1 cellular context compared by ENCODE assay signal in the genomic region with DNA sequence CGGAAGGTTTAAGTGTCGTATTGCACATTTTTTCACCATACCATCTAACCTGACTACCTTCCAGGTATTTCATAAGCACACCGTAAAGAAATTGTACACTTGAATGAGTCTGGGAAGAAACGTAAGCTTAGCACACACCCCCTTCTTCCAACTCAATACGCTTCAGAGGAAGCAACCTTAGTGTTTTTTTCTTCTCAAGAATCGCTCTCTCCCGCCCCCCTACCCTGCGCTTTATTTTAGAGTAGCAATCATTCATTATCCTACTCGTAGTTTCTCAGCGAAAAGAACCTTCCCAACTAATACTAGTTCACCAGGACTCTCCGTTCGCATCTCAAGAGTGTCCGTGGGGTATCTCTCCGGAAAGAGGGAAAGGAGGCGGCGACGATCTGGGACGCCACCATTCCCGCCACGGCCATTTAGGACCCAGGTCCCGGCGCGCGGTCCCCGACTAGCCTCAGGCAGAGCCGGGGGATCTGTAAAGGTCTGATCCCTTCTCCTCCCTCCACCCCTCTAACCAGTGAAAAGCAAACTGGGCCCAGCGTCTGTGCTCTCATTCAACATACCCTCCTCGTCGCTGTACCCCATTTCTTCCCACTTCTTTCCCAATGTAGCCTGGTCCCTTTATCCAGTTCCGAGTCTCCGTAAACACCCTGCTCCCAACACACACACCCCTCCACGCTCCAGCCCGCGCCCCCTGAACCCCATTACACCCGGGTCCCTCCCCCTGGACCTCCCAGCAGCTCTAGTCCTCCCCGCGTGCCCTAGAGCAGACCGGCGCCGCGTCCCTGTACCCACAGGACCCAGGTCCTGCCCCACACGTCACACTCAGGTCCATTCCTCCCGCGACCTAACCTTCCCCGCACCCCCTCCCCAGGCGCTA.
TF ChIP-seq lines count a peak whose summit lies in the region.

No MANE protein-coding gene starts in this region.

TF ChIP-seq in K562, 482 proteins besides CTCF, POLR2A, EP300 and RAD21 (continued from another document and continues in another):
- TF ChIP-seq, protein P1, sequence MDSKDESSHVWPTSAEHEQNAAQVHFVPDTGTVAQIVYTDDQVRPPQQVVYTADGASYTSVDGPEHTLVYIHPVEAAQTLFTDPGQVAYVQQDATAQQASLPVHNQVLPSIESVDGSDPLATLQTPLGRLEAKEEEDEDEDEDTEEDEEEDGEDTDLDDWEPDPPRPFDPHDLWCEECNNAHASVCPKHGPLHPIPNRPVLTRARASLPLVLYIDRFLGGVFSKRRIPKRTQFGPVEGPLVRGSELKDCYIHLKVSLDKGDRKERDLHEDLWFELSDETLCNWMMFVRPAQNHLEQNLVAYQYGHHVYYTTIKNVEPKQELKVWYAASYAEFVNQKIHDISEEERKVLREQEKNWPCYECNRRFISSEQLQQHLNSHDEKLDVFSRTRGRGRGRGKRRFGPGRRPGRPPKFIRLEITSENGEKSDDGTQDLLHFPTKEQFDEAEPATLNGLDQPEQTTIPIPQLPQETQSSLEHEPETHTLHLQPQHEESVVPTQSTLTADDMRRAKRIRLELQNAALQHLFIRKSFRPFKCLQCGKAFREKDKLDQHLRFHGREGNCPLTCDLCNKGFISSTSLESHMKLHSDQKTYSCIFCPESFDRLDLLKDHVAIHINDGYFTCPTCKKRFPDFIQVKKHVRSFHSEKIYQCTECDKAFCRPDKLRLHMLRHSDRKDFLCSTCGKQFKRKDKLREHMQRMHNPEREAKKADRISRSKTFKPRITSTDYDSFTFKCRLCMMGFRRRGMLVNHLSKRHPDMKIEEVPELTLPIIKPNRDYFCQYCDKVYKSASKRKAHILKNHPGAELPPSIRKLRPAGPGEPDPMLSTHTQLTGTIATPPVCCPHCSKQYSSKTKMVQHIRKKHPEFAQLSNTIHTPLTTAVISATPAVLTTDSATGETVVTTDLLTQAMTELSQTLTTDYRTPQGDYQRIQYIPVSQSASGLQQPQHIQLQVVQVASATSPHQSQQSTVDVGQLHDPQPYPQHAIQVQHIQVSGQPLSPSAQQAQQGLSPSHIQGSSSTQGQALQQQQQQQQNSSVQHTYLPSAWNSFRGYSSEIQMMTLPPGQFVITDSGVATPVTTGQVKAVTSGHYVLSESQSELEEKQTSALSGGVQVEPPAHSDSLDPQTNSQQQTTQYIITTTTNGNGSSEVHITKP (IDR thresholded peaks at IDR 0.05; ENCODE audit: partially characterized antibody): peak; percentile 62
- TF ChIP-seq KDM5B (IDR thresholded peaks at IDR 0.05; ENCODE audit: insufficient replicate concordance, low read depth, low read length): no peak
- peak; percentile 62 for TF ChIP-seq SAP30 (IDR thresholded peaks at IDR 0.05; ENCODE audit: borderline replicate concordance, insufficient read depth, low read depth, low read length, poor library complexity, severe bottlenecking)
- TF ChIP-seq ZBTB26 (CRISPR knock-in tag; IDR thresholded peaks at IDR 0.05): 0 out of 2 replicates have a peak, but pooled peaks have one; percentile 53
- TF ChIP-seq TRIM28 (IDR thresholded peaks at IDR 0.05): 0 out of 2 replicates have a peak, but pooled peaks have one; percentile 14
- TF ChIP-seq CC2D1A (IDR thresholded peaks at IDR 0.05): peak; percentile 65
- TF ChIP-seq TRIM25 (IDR thresholded peaks at IDR 0.05; ENCODE audit: borderline replicate concordance): peak; percentile 64; the same call in 1 of the 2 replicates
- TF ChIP-seq TRIM24 (IDR thresholded peaks at IDR 0.05): peak in 1 of 2 experiments; percentile 13; a peak in 1 of 4 replicates
- TF ChIP-seq MLLT1 (IDR thresholded peaks at IDR 0.05): peak; percentile 45 to 51; a peak in 1 of 4 replicates
- no peak for TF ChIP-seq E2F5 (CRISPR knock-in tag; IDR thresholded peaks at IDR 0.05)
- peak; percentile 50 for TF ChIP-seq GABPB1 (CRISPR knock-in tag; IDR thresholded peaks at IDR 0.05)
- peak; percentile 85 for TF ChIP-seq ELF4 (CRISPR knock-in tag; IDR thresholded peaks at IDR 0.05)
- TF ChIP-seq SIN3A (IDR thresholded peaks at IDR 0.05; ENCODE audit: borderline replicate concordance in 2 of 2, control insufficient read depth in 1 of 2, low read depth in 2 of 2, low read length in 2 of 2): peak in 1 of 2 experiments; percentile 64; a peak in 2 of 4 replicates
- peak; percentile 56; the same call in 1 of the 2 replicates for TF ChIP-seq ZNF740 (CRISPR knock-in tag; IDR thresholded peaks at IDR 0.05)
- TF ChIP-seq ZNF740 (tag; IDR thresholded peaks at IDR 0.05): no peak
- TF ChIP-seq ATF1 (CRISPR knock-in tag; IDR thresholded peaks at IDR 0.05): no peak
- peak; percentile 17; the same call in 1 of the 2 replicates for TF ChIP-seq ATF1 (tag; IDR thresholded peaks at IDR 0.05)
- peak; percentile 49 for TF ChIP-seq TBP (optimal IDR thresholded peaks at IDR 0.05; ENCODE audit: low read depth, low read length)
- TF ChIP-seq MTA3 (IDR thresholded peaks at IDR 0.05; ENCODE audit: borderline replicate concordance): peak; percentile 61; the same call in 1 of the 2 replicates
- 0 out of 2 replicates have a peak, but pooled peaks have one; percentile 40 for TF ChIP-seq NCOA1 (IDR thresholded peaks at IDR 0.05; ENCODE audit: low read depth)
- TF ChIP-seq ZNF449 (CRISPR knock-in tag; IDR thresholded peaks at IDR 0.05): no peak
- no peak for TF ChIP-seq TAF15 (IDR thresholded peaks at IDR 0.05; ENCODE audit: low read depth, low read length)
- TF ChIP-seq ZNF263 (CRISPR knock-in tag; IDR thresholded peaks at IDR 0.05; ENCODE audit: borderline replicate concordance): 0 out of 2 replicates have a peak, but pooled peaks have one; percentile 37
- TF ChIP-seq SMARCE1 (IDR thresholded peaks at IDR 0.05): peak; percentile 36
- no peak for TF ChIP-seq SLC30A9 (CRISPR knock-in tag; IDR thresholded peaks at IDR 0.05)
- peak; percentile 85 for TF ChIP-seq GATAD2A (IDR thresholded peaks at IDR 0.05)
- peak; percentile 23; the same call in 1 of the 2 replicates for TF ChIP-seq DIDO1 (tag; IDR thresholded peaks at IDR 0.05; ENCODE audit: low read depth)
- 0 out of 2 replicates have a peak, but pooled peaks have one; percentile 39 for TF ChIP-seq ARID1B (IDR thresholded peaks at IDR 0.05)
- TF ChIP-seq, protein P2, sequence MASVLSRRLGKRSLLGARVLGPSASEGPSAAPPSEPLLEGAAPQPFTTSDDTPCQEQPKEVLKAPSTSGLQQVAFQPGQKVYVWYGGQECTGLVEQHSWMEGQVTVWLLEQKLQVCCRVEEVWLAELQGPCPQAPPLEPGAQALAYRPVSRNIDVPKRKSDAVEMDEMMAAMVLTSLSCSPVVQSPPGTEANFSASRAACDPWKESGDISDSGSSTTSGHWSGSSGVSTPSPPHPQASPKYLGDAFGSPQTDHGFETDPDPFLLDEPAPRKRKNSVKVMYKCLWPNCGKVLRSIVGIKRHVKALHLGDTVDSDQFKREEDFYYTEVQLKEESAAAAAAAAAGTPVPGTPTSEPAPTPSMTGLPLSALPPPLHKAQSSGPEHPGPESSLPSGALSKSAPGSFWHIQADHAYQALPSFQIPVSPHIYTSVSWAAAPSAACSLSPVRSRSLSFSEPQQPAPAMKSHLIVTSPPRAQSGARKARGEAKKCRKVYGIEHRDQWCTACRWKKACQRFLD (CRISPR knock-in tag; IDR thresholded peaks at IDR 0.05): peak; percentile 12; the same call in 1 of the 2 replicates
- TF ChIP-seq OTX1 (CRISPR knock-in tag; IDR thresholded peaks at IDR 0.05): peak; percentile 79; the same call in 1 of the 2 replicates
- peak in 2 of 3 experiments; percentile 50 to 84 for TF ChIP-seq YY1 (IDR thresholded peaks at IDR 0.05; ENCODE audit: borderline replicate concordance in 1 of 3, control insufficient read depth in 1 of 3, extremely low read depth in 1 of 3, insufficient read depth in 3 of 3, insufficient read length in 1 of 3, insufficient replicate concordance in 2 of 3, low read depth in 1 of 3, low read length in 2 of 3)
- TF ChIP-seq SMARCA4 (IDR thresholded peaks at IDR 0.05): peak; percentile 37; the same call in 1 of the 2 replicates
- peak in 1 of 2 experiments; percentile 93; a peak in 2 of 4 replicates for TF ChIP-seq HDAC1 (IDR thresholded peaks at IDR 0.05)
- TF ChIP-seq PHB2 (IDR thresholded peaks at IDR 0.05; ENCODE audit: low read depth): peak; percentile 56; the same call in 1 of the 2 replicates
- peak; percentile 25 for TF ChIP-seq BRD9 (IDR thresholded peaks at IDR 0.05; ENCODE audit: low read depth, partially characterized antibody)
- peak; percentile 32; the same call in 1 of the 2 replicates for TF ChIP-seq TCF7 (IDR thresholded peaks at IDR 0.05; ENCODE audit: borderline replicate concordance)
- TF ChIP-seq HLTF (IDR thresholded peaks at IDR 0.05): peak; percentile 93
- TF ChIP-seq CTBP1 (IDR thresholded peaks at IDR 0.05; ENCODE audit: borderline replicate concordance): no peak
- TF ChIP-seq RB1 (IDR thresholded peaks at IDR 0.05; ENCODE audit: low read depth): peak; percentile 38
- TF ChIP-seq ZNF124 (CRISPR knock-in tag; IDR thresholded peaks at IDR 0.05): 0 out of 2 replicates have a peak, but pooled peaks have one; percentile 46
- peak; percentile 40; the same call in 1 of the 2 replicates for TF ChIP-seq MTA2 (IDR thresholded peaks at IDR 0.05; ENCODE audit: low read depth)
- no peak for TF ChIP-seq SRSF1 (IDR thresholded peaks at IDR 0.05; ENCODE audit: low read depth, low read length)
- TF ChIP-seq HDAC2 (IDR thresholded peaks at IDR 0.05): peak; percentile 43
- TF ChIP-seq DPF2 (IDR thresholded peaks at IDR 0.05): peak; percentile 16; the same call in 1 of the 2 replicates
- no peak for TF ChIP-seq ZFP91 (CRISPR knock-in tag; IDR thresholded peaks at IDR 0.05)
- no peak for TF ChIP-seq ADNP (tag; IDR thresholded peaks at IDR 0.05)
- TF ChIP-seq ZFPM2 (CRISPR knock-in tag; IDR thresholded peaks at IDR 0.05): 0 out of 2 replicates have a peak, but pooled peaks have one; percentile 27
